18 cellular contexts compared by ENCODE assay signal in the genomic region with DNA sequence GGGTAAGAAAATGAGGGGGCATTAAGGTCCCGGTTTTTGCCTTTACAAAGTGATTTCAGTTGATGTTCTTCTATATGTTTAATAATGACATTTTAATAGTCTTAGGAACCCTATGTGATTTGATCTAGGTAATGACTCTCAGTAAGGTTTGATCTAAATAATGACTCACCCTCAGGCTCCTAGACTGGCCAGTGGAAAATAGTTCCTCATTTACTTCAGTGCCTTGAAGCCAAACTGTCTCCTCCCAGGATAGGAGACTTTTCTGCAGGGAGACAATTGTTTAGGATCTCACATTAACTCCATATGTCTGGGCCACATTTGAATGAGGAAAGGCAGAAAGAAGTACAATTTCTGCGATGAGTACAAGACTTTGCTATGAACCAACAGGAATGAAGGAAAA.
DNase-seq lines count a peak whose midpoint lies in the region; FAIRE-seq and TF ChIP-seq lines count a peak whose summit lies in the region.
"Had no signal": no experiment of that assay in that cellular context is flagged by ENCODE, and none has a peak within 500 bp of the region (broad histone marks: within the 10 kb centered on the region; RNA-seq: fewer than 3 reads in every experiment).

No MANE protein-coding gene starts in this region.

- H3K36me3 Mint-ChIP-seq in HFFc6 (ENCODE audit: low read depth): no peaks in the 10 kb centered on the region
- H3K36me3 Mint-ChIP-seq: CD8-positive, alpha-beta memory T cell had no signal

- no peaks in the 10 kb centered on the region; the same call in 1 of the 2 replicates for H3K4me1 Mint-ChIP-seq in HFFc6 (ENCODE audit: low read depth)
- H3K4me1 Mint-ChIP-seq: CD8-positive, alpha-beta memory T cell had no signal

- H3K4me1 ChIP-seq in trophoblast cell (ENCODE audit: control insufficient read depth in 1 of 2, insufficient read depth in 2 of 2, low read length in 2 of 2): peaks cover 4% of the 10 kb centered on the region in 2 experiments
- peaks cover 40% of the 10 kb centered on the region for H3K4me1 ChIP-seq in A673 (ENCODE audit: insufficient read depth, low read length, poor library complexity, severe bottlenecking)

- H3K27me3 ChIP-seq in bronchial epithelial cell (ENCODE audit: control insufficient read depth, insufficient read depth, low read length) (no peaks in the 10 kb centered on the region), trophoblast cell (ENCODE audit: insufficient read depth, low read length) (no peaks in the 10 kb centered on the region), A673 (replicated peaks; ENCODE audit: insufficient read depth, low read depth, low read length, poor library complexity) (no peaks in the 10 kb centered on the region)

- H3K27ac Mint-ChIP-seq in HFFc6: no peak overlapping the region
- H3K27ac Mint-ChIP-seq: CD8-positive, alpha-beta memory T cell had no signal

- H2AK5ac ChIP-seq in trophoblast cell (ENCODE audit: low read length): no peak overlapping the region

- H4K8ac ChIP-seq in trophoblast cell (ENCODE audit: low read depth, low read length): peak overlapping the region; percentile 19

- no peak overlapping the region for H4K12ac ChIP-seq in trophoblast cell (ENCODE audit: low read depth, low read length)

- no peak overlapping the region for H2BK120ac ChIP-seq in trophoblast cell (ENCODE audit: insufficient read depth, low read length, poor library complexity)

- H2BK12ac ChIP-seq in trophoblast cell (ENCODE audit: low read length): no peak overlapping the region

- peaks cover 3% of the 10 kb centered on the region for H3K79me1 ChIP-seq in trophoblast cell (ENCODE audit: low read length)

- H3K4me3 Mint-ChIP-seq in HFFc6: no peak overlapping the region
- H3K4me3 Mint-ChIP-seq: CD8-positive, alpha-beta memory T cell had no signal

- no peak overlapping the region for H3K4ac ChIP-seq in trophoblast cell (ENCODE audit: low read depth, low read length)

- H3K18ac ChIP-seq in trophoblast cell (ENCODE audit: low read length): no peak overlapping the region

- CTCF ChIA-PET in A673 (lab: Charles Lee): no interaction called here

- no CpG with 5 or more reads among the region's 2 CpGs for WGBS in trophoblast cell (ENCODE audit: extremely low coverage, insufficient coverage, insufficient read length)

- H3K79me2 ChIP-seq in trophoblast cell (ENCODE audit: control insufficient read depth, insufficient read depth, low read length, poor library complexity): no peaks in the 10 kb centered on the region

- H3K36me3 ChIP-seq in bronchial epithelial cell (ENCODE audit: control insufficient read depth, insufficient read depth, low read length) (no peaks in the 10 kb centered on the region), trophoblast cell (ENCODE audit: control insufficient read depth in 1 of 2, insufficient read depth in 2 of 2, low read length in 2 of 2) (no peaks in the 10 kb centered on the region), A673 (ENCODE audit: insufficient read depth, low read length, poor library complexity, severe bottlenecking) (no peaks in the 10 kb centered on the region)

- no peak overlapping the region for H2BK5ac ChIP-seq in trophoblast cell (ENCODE audit: low read depth, low read length, poor library complexity)

- intact Hi-C loops in A673 (cut with micrococcal nuclease; ENCODE audit: unreplicated experiment): no loop called here

- no peak overlapping the region for H3K14ac ChIP-seq in trophoblast cell (ENCODE audit: low read length)

- no TSS peak for BruUV-seq in A673 (replicated peaks; lab: Mats Ljungman, UMichigan)

- FAIRE-seq in bronchial epithelial cell (lab: Jason Lieb, UNC): no peak

- POLR2A ChIA-PET in A673 (lab: Charles Lee; ENCODE audit: low non-redundant PET): no interaction called here

- no peak overlapping the region for H3K9ac ChIP-seq in trophoblast cell (ENCODE audit: low read length)
- H3K9ac ChIP-seq: KMS-11 had no signal

- H3K4me3 ChIP-seq in bronchial epithelial cell (ENCODE audit: low read depth, low read length): no peak overlapping the region
- no peak overlapping the region for H3K4me3 ChIP-seq in trophoblast cell (ENCODE audit: low read depth, low read length)
- H3K4me3 ChIP-seq in A673 (ENCODE audit: low read depth, low read length, poor library complexity, severe bottlenecking): no peak overlapping the region

- H3K9me3 ChIP-seq in trophoblast cell (ENCODE audit: insufficient read depth, low read depth, low read length): no peaks in the 10 kb centered on the region
- H3K9me3 ChIP-seq in A673 (ENCODE audit: low read depth, low read length, poor library complexity, severe bottlenecking): no peaks in the 10 kb centered on the region

- H3K9me3 Mint-ChIP-seq in HFFc6: peaks cover 8% of the 10 kb centered on the region; the same call in 1 of the 2 replicates

- H3K27ac ChIP-seq in trophoblast cell (ENCODE audit: low read depth, low read length) (peak overlapping the region; percentile 54), A673 (ENCODE audit: low read depth, low read length, poor library complexity, severe bottlenecking) (no peak overlapping the region)
- H3K27ac ChIP-seq: KMS-11 had no signal

- DNase-seq in ELR (ENCODE audit: low read depth) (peak; percentile 66), OCI-M1 (lab: John Stamatoyannopoulos, UW) (peak; percentile 50), bronchial epithelial cell (ENCODE audit: low read depth) (peak; percentile 10), trophoblast cell (no peak), HFFc6 (no peak), A673 (ENCODE audit: low spot score) (no peak), NCI-H226 (no peak)
- DNase-seq: AML-193; C1 segment of cervical spinal cord; CD8-positive, alpha-beta memory T cell; IMR-90; NCI-H1105; NCI-H2029 treated with DMSO at 0.1 percent for 48 hours; NCI-H446; NCI-H526; RPMI8226; SHP77 had no signal

- no peak overlapping the region for H4K91ac ChIP-seq in trophoblast cell (ENCODE audit: low read depth, low read length)

- no peak overlapping the region for H3K23ac ChIP-seq in trophoblast cell (ENCODE audit: low read length)

- H3K27me3 Mint-ChIP-seq in HFFc6 (ENCODE audit: insufficient read depth): no peaks in the 10 kb centered on the region
- H3K27me3 Mint-ChIP-seq: CD8-positive, alpha-beta memory T cell had no signal

- H3K4me2 ChIP-seq in trophoblast cell (ENCODE audit: low read length): no peak overlapping the region
- H3K4me2 ChIP-seq: KMS-11 had no signal

- TF ChIP-seq CTCF in bronchial epithelial cell (IDR thresholded peaks at IDR 0.05; ENCODE audit: insufficient read depth, low read length, severe bottlenecking) (no peak), HFFc6 (IDR thresholded peaks at IDR 0.05) (no peak), A673 (conservative IDR thresholded peaks at IDR 0.05; ENCODE audit: low read depth, low read length) (no peak)

- H2AFZ ChIP-seq in trophoblast cell (ENCODE audit: insufficient read depth, low read length, poor library complexity): no peak overlapping the region

Comparison
In these comparisons a context has a peak if more than half of its experiments do, and no peak if none do; other contexts are left out.
1. DNase-seq: peak in ELR (single experiment), OCI-M1 (single experiment) and bronchial epithelial cell (single experiment); none in trophoblast cell (0 of 2), HFFc6 (single experiment), A673 (single experiment) and NCI-H226 (single experiment).